ENCODE assay signal across 11 cellular contexts in genomic region chr21:46142581-46143473, GRCh38. TPM values are rescaled to one million over a fixed set of nuclear protein-coding genes. Genes with fewer than 3 reads are reported as not detected.
A peak's percentile ranks its signal among the peaks of the same experiment; 100 is the strongest.
DNase-seq lines count a peak whose midpoint lies in the region; ATAC-seq, FAIRE-seq and TF ChIP-seq lines count a peak whose summit lies in the region.
"Had no signal": no experiment of that assay in that cellular context is flagged by ENCODE, and none has a peak within 500 bp of the region (broad histone marks: within the 10 kb centered on the region; RNA-seq: fewer than 3 reads in every experiment).

No MANE protein-coding gene starts in this region.

- CTCF ChIA-PET in activated CD8-positive, alpha-beta T cell treated with anti-CD3 and anti-CD28 coated beads for 36 hours (lab: Charles Lee): interaction anchor here (0.6 to 3.8 kb wide), 28 partner anchors 10 to 297 kb away, joined by 3 to 50 read pairs (median 4); partner anchors contain the start of genes MCM3AP and YBEY

- peak overlapping the region; percentile 75 for H3K27ac Mint-ChIP-seq in activated CD8-positive, alpha-beta T cell treated with anti-CD3 and anti-CD28 coated beads for 36 hours
- no peak overlapping the region for H3K27ac Mint-ChIP-seq in type B pancreatic cell

- DNase-seq in activated naive CD4-positive, alpha-beta T cell treated with Interleukin-2 at 50 U/mL for 16 hours: peak; percentile 15
- DNase-seq in activated naive CD4-positive, alpha-beta T cell (lab: John Stamatoyannopoulos, UW): no peak
- DNase-seq in activated CD8-positive, alpha-beta T cell treated with anti-CD3 and anti-CD28 coated beads for 36 hours: peak; percentile 60
- DNase-seq in kidney (peak; percentile 57), type B pancreatic cell (ENCODE audit: extremely low spot score, unreplicated experiment) (no peak), HK-2 (ENCODE audit: unreplicated experiment) (no peak), posterior vena cava (ENCODE audit: low spot score) (no peak)

- POLR2A ChIA-PET in activated CD8-positive, alpha-beta T cell treated with anti-CD3 and anti-CD28 coated beads for 36 hours (lab: Charles Lee): interaction anchor here (0.8 to 2.6 kb wide), 2 partner anchors 169 to 172 kb away, joined by 3 to 15 read pairs; no protein-coding TSS in a partner anchor

- H3K4me1 Mint-ChIP-seq in activated CD8-positive, alpha-beta T cell treated with anti-CD3 and anti-CD28 coated beads for 36 hours (ENCODE audit: low read depth): peaks cover 12% of the 10 kb centered on the region
- H3K4me1 Mint-ChIP-seq in type B pancreatic cell (ENCODE audit: unreplicated experiment): peaks cover 23% of the 10 kb centered on the region

- H3K9me3 ChIP-seq in kidney (ENCODE audit: control insufficient read depth in 1 of 2, low read length in 2 of 2): no peaks in the 10 kb centered on the region
- H3K9me3 ChIP-seq: tibial nerve had no signal

- no peak for FAIRE-seq in kidney (lab: Jason Lieb, UNC)

- H3K9me3 Mint-ChIP-seq in activated CD8-positive, alpha-beta T cell treated with anti-CD3 and anti-CD28 coated beads for 36 hours: no peaks in the 10 kb centered on the region
- H3K9me3 Mint-ChIP-seq in type B pancreatic cell: no peaks in the 10 kb centered on the region

- H3K9ac ChIP-seq in kidney (ENCODE audit: low read length in 2 of 2): no peak overlapping the region

- no peak for ATAC-seq in activated CD8-positive, alpha-beta T cell treated with anti-CD3 and anti-CD28 coated beads for 36 hours
- ATAC-seq in HG02642 (IDR thresholded peaks at IDR 0.05; ENCODE audit: poor library complexity, unreplicated experiment): no peak

- no peaks in the 10 kb centered on the region for H3K27me3 Mint-ChIP-seq in activated CD8-positive, alpha-beta T cell treated with anti-CD3 and anti-CD28 coated beads for 36 hours
- peaks cover 31% of the 10 kb centered on the region for H3K27me3 Mint-ChIP-seq in type B pancreatic cell

- H3K36me3 ChIP-seq in kidney (ENCODE audit: control insufficient read depth in 1 of 2, insufficient read depth in 2 of 2, low read length in 2 of 2): peaks cover 0 to 12% of the 10 kb centered on the region in 2 donors
- H3K36me3 ChIP-seq: tibial nerve had no signal

- no peaks in the 10 kb centered on the region for H3K4me1 ChIP-seq in kidney (ENCODE audit: control insufficient read depth in 1 of 2, insufficient read depth in 1 of 2, low read depth in 1 of 2, low read length in 2 of 2)

- H3K36me3 Mint-ChIP-seq in activated CD8-positive, alpha-beta T cell treated with anti-CD3 and anti-CD28 coated beads for 36 hours (ENCODE audit: low read depth): no peaks in the 10 kb centered on the region
- peaks cover 6% of the 10 kb centered on the region for H3K36me3 Mint-ChIP-seq in type B pancreatic cell

- TF ChIP-seq CTCF in activated CD8-positive, alpha-beta T cell treated with anti-CD3 and anti-CD28 coated beads for 36 hours (IDR thresholded peaks at IDR 0.05): no peak
- TF ChIP-seq CTCF in kidney (IDR thresholded peaks at IDR 0.05; ENCODE audit: borderline replicate concordance, extremely low read depth, insufficient read depth): no peak
- no peak for TF ChIP-seq CTCF in type B pancreatic cell (conservative IDR thresholded peaks at IDR 0.05)

- no peak overlapping the region for H3K4me3 Mint-ChIP-seq in activated CD8-positive, alpha-beta T cell treated with anti-CD3 and anti-CD28 coated beads for 36 hours
- H3K4me3 Mint-ChIP-seq in type B pancreatic cell: peak overlapping the region; percentile 82

- no peak overlapping the region for H3K4me3 ChIP-seq in kidney (ENCODE audit: low read length in 2 of 2)

- H3K27ac ChIP-seq in kidney (ENCODE audit: low read depth in 2 of 2, low read length in 2 of 2): no peak overlapping the region

- intact Hi-C loops in activated CD8-positive, alpha-beta T cell treated with anti-CD3 and anti-CD28 coated beads for 36 hours (cut with micrococcal nuclease): no loop called here
- intact Hi-C loops in kidney (cut with DNase I) (no loop called here), posterior vena cava (cut with DNase I) (no loop called here)

RNA-seq across cellular contexts. Expression of gene FTCD, which starts 12.6 kb away (rescaled TPM):
- total RNA-seq in activated CD8-positive, alpha-beta T cell treated with anti-CD3 and anti-CD28 coated beads for 36 hours: under 1 TPM; 0.52 to 0.85 TPM
- total RNA-seq in kidney (51.6 TPM), type B pancreatic cell (ENCODE audit: low replicate concordance) (26.9 and 45.0 TPM in 2 replicates), posterior vena cava (1 to 10 TPM in 1 of 2 donors, under 1 TPM in 1; 0.29 to 1.2 TPM)
- 273 TPM for polyA plus RNA-seq in kidney (ENCODE audit: insufficient read depth, low read depth, low replicate concordance)
- total RNA-seq: LHCN-M2, omental fat pad had no signal

RNA-seq across cellular contexts. Expression of gene SPATC1L, which starts 41.4 kb away (rescaled TPM):
- total RNA-seq in activated CD8-positive, alpha-beta T cell treated with anti-CD3 and anti-CD28 coated beads for 36 hours: 10 to 100 TPM; 23.2 to 24.2 TPM
- 8.7 TPM for total RNA-seq in kidney
- polyA plus RNA-seq in kidney (ENCODE audit: insufficient read depth, low read depth, low replicate concordance): 3.7 TPM
- total RNA-seq in type B pancreatic cell (ENCODE audit: low replicate concordance): 18.5 and 24.7 TPM in 2 replicates
- 10 to 100 TPM in 1 of 2 donors, 1 to 10 TPM in 1; 8.4 to 10.9 TPM for total RNA-seq in posterior vena cava

RNA-seq across cellular contexts. Expression of gene COL6A2, which starts 44.9 kb away (rescaled TPM):
- 10 to 100 TPM; 25.0 to 25.3 TPM for total RNA-seq in activated CD8-positive, alpha-beta T cell treated with anti-CD3 and anti-CD28 coated beads for 36 hours
- 174 TPM for total RNA-seq in kidney
- 52.4 TPM for polyA plus RNA-seq in kidney (ENCODE audit: insufficient read depth, low read depth, low replicate concordance)
- 23.8 and 114 TPM in 2 replicates for total RNA-seq in type B pancreatic cell (ENCODE audit: low replicate concordance)
- total RNA-seq in posterior vena cava: 1,000 to 10,000 TPM; 1,504 to 1,642 TPM

Comparison
In these comparisons a context has a peak if more than half of its experiments do, and no peak if none do; other contexts are left out.
1. DNase-seq: peak in activated naive CD4-positive, alpha-beta T cell treated with Interleukin-2 at 50 U/mL for 16 hours (single experiment), activated CD8-positive, alpha-beta T cell treated with anti-CD3 and anti-CD28 coated beads for 36 hours (single experiment) and kidney (single experiment); none in activated naive CD4-positive, alpha-beta T cell (0 of 4), type B pancreatic cell (single experiment), HK-2 (single experiment) and posterior vena cava (single experiment).
2. RNA of gene FTCD, which starts 12.6 kb away (total RNA-seq): 51.6 TPM in kidney (single experiment) and 26.9 to 45.0 TPM in type B pancreatic cell; 0.29 to 1.2 TPM in posterior vena cava and 0.52 to 0.85 TPM in activated CD8-positive, alpha-beta T cell treated with anti-CD3 and anti-CD28 coated beads for 36 hours; every median in the first group is over 10 times any median in the second.